1 cellular context compared by ENCODE assay signal in the genomic region with DNA sequence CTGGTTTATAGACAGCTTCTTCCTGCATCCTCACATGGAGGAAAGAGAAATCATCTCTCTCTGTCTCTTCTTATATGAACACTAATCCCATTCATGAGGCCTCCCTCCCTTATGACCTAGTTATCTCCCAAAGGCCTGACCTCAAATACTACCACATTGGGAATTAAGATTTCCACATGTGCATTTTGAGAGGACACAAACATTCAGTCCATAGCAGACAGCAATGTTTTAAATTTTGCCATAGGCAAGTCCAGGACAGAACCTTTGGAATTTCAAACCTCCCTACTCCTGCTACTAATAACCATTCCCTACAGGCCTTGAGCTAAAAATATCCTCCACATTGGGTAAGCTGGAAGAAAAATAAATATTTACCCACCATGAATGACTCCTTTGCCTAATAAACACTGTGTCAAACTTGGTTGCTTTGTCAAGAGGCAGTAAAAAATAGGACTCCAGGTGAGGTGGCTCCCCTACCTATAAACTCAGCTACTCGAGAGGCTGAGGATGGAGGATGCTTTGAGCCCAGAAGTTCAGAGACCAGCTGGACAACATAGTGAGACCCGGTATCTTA.
A peak's percentile ranks its signal among the peaks of the same experiment; 100 is the strongest.
TF ChIP-seq lines count a peak whose summit lies in the region.

No MANE protein-coding gene starts in this region.

TF ChIP-seq in HepG2, 621 proteins besides CTCF, POLR2A, EP300 and RAD21 (continued from another document and continues in another):
- TF ChIP-seq, protein P1, sequence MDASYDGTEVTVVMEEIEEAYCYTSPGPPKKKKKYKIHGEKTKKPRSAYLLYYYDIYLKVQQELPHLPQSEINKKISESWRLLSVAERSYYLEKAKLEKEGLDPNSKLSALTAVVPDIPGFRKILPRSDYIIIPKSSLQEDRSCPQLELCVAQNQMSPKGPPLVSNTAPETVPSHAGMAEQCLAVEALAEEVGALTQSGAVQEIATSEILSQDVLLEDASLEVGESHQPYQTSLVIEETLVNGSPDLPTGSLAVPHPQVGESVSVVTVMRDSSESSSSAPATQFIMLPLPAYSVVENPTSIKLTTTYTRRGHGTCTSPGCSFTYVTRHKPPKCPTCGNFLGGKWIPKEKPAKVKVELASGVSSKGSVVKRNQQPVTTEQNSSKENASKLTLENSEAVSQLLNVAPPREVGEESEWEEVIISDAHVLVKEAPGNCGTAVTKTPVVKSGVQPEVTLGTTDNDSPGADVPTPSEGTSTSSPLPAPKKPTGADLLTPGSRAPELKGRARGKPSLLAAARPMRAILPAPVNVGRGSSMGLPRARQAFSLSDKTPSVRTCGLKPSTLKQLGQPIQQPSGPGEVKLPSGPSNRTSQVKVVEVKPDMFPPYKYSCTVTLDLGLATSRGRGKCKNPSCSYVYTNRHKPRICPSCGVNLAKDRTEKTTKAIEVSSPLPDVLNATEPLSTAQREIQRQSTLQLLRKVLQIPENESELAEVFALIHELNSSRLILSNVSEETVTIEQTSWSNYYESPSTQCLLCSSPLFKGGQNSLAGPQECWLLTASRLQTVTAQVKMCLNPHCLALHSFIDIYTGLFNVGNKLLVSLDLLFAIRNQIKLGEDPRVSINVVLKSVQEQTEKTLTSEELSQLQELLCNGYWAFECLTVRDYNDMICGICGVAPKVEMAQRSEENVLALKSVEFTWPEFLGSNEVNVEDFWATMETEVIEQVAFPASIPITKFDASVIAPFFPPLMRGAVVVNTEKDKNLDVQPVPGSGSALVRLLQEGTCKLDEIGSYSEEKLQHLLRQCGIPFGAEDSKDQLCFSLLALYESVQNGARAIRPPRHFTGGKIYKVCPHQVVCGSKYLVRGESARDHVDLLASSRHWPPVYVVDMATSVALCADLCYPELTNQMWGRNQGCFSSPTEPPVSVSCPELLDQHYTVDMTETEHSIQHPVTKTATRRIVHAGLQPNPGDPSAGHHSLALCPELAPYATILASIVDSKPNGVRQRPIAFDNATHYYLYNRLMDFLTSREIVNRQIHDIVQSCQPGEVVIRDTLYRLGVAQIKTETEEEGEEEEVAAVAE (CRISPR knock-in tag; IDR thresholded peaks at IDR 0.05; ENCODE audit: borderline replicate concordance): no peak
- TF ChIP-seq PCBP1 (IDR thresholded peaks at IDR 0.05; ENCODE audit: borderline replicate concordance, low read depth, low read length): no peak
- no peak for TF ChIP-seq CBX5 (CRISPR knock-in tag; IDR thresholded peaks at IDR 0.05; ENCODE audit: borderline replicate concordance)
- TF ChIP-seq KDM4B (CRISPR knock-in tag; IDR thresholded peaks at IDR 0.05): no peak
- TF ChIP-seq, protein P2, sequence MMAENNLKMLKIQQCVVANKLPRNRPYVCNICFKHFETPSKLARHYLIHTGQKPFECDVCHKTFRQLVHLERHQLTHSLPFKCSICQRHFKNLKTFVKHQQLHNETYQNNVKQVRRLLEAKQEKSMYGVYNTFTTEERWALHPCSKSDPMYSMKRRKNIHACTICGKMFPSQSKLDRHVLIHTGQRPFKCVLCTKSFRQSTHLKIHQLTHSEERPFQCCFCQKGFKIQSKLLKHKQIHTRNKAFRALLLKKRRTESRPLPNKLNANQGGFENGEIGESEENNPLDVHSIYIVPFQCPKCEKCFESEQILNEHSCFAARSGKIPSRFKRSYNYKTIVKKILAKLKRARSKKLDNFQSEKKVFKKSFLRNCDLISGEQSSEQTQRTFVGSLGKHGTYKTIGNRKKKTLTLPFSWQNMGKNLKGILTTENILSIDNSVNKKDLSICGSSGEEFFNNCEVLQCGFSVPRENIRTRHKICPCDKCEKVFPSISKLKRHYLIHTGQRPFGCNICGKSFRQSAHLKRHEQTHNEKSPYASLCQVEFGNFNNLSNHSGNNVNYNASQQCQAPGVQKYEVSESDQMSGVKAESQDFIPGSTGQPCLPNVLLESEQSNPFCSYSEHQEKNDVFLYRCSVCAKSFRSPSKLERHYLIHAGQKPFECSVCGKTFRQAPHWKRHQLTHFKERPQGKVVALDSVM (CRISPR knock-in tag; IDR thresholded peaks at IDR 0.05): peak; percentile 73; the same call in 1 of the 2 replicates
- TF ChIP-seq SOX5 (CRISPR knock-in tag; IDR thresholded peaks at IDR 0.05; ENCODE audit: borderline replicate concordance): peak; percentile 79; the same call in 1 of the 2 replicates
- TF ChIP-seq HIC2 (CRISPR knock-in tag; IDR thresholded peaks at IDR 0.05; ENCODE audit: low read depth): no peak
- no peak for TF ChIP-seq ZNF275 (CRISPR knock-in tag; IDR thresholded peaks at IDR 0.05; ENCODE audit: borderline replicate concordance)
- TF ChIP-seq BORCS8-MEF2B (CRISPR knock-in tag; IDR thresholded peaks at IDR 0.05): no peak
- no peak for TF ChIP-seq HNRNPL (IDR thresholded peaks at IDR 0.05; ENCODE audit: low read depth, low read length)
- no peak for TF ChIP-seq ZBTB38 (CRISPR knock-in tag; IDR thresholded peaks at IDR 0.05)
- no peak for TF ChIP-seq ELK4 (CRISPR knock-in tag; IDR thresholded peaks at IDR 0.05; ENCODE audit: borderline replicate concordance)
- TF ChIP-seq MIER3 (CRISPR knock-in tag; IDR thresholded peaks at IDR 0.05; ENCODE audit: borderline replicate concordance): peak; percentile 53; the same call in 1 of the 2 replicates
- no peak for TF ChIP-seq ZNF33A (CRISPR knock-in tag; IDR thresholded peaks at IDR 0.05; ENCODE audit: borderline replicate concordance)
- TF ChIP-seq XRCC5 (optimal IDR thresholded peaks at IDR 0.05; ENCODE audit: low read length): no peak
- TF ChIP-seq IRF2 (CRISPR knock-in tag; IDR thresholded peaks at IDR 0.05): peak; percentile 66; the same call in 1 of the 2 replicates
- TF ChIP-seq ZNF121 (CRISPR knock-in tag; IDR thresholded peaks at IDR 0.05): peak; percentile 86
- TF ChIP-seq ZSCAN25 (CRISPR knock-in tag; IDR thresholded peaks at IDR 0.05): no peak
- TF ChIP-seq ZSCAN9 (CRISPR knock-in tag; IDR thresholded peaks at IDR 0.05; ENCODE audit: borderline replicate concordance): no peak; the same call in 1 of the 2 replicates
- peak; percentile 76; the same call in 1 of the 2 replicates for TF ChIP-seq CEBPB (IDR thresholded peaks at IDR 0.05; ENCODE audit: borderline replicate concordance, low read depth, low read length)
- no peak for TF ChIP-seq MAFK (conservative IDR thresholded peaks at IDR 0.05 in 1 of 2, IDR thresholded peaks at IDR 0.05 in 1 of 2; ENCODE audit: low read length in 2 of 2)
- no peak for TF ChIP-seq ZSCAN29 (CRISPR knock-in tag; conservative IDR thresholded peaks at IDR 0.05)
- TF ChIP-seq ZNF264 (CRISPR knock-in tag; IDR thresholded peaks at IDR 0.05): no peak
- TF ChIP-seq ZNF431 (CRISPR knock-in tag; IDR thresholded peaks at IDR 0.05; ENCODE audit: borderline replicate concordance, low read depth): no peak; the same call in 1 of the 2 replicates
- peak; percentile 24; the same call in 1 of the 2 replicates for TF ChIP-seq NR2F6 (IDR thresholded peaks at IDR 0.05)
- TF ChIP-seq NR2F6 (CRISPR knock-in tag; IDR thresholded peaks at IDR 0.05): peak; percentile 61; the same call in 1 of the 2 replicates
- TF ChIP-seq, protein P3, sequence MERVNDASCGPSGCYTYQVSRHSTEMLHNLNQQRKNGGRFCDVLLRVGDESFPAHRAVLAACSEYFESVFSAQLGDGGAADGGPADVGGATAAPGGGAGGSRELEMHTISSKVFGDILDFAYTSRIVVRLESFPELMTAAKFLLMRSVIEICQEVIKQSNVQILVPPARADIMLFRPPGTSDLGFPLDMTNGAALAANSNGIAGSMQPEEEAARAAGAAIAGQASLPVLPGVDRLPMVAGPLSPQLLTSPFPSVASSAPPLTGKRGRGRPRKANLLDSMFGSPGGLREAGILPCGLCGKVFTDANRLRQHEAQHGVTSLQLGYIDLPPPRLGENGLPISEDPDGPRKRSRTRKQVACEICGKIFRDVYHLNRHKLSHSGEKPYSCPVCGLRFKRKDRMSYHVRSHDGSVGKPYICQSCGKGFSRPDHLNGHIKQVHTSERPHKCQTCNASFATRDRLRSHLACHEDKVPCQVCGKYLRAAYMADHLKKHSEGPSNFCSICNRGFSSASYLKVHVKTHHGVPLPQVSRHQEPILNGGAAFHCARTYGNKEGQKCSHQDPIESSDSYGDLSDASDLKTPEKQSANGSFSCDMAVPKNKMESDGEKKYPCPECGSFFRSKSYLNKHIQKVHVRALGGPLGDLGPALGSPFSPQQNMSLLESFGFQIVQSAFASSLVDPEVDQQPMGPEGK (CRISPR knock-in tag; IDR thresholded peaks at IDR 0.05): no peak
- no peak for TF ChIP-seq DR1 (CRISPR knock-in tag; IDR thresholded peaks at IDR 0.05)
- TF ChIP-seq, protein P4, sequence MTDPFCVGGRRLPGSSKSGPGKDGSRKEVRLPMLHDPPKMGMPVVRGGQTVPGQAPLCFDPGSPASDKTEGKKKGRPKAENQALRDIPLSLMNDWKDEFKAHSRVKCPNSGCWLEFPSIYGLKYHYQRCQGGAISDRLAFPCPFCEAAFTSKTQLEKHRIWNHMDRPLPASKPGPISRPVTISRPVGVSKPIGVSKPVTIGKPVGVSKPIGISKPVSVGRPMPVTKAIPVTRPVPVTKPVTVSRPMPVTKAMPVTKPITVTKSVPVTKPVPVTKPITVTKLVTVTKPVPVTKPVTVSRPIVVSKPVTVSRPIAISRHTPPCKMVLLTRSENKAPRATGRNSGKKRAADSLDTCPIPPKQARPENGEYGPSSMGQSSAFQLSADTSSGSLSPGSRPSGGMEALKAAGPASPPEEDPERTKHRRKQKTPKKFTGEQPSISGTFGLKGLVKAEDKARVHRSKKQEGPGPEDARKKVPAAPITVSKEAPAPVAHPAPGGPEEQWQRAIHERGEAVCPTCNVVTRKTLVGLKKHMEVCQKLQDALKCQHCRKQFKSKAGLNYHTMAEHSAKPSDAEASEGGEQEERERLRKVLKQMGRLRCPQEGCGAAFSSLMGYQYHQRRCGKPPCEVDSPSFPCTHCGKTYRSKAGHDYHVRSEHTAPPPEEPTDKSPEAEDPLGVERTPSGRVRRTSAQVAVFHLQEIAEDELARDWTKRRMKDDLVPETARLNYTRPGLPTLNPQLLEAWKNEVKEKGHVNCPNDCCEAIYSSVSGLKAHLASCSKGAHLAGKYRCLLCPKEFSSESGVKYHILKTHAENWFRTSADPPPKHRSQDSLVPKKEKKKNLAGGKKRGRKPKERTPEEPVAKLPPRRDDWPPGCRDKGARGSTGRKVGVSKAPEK (CRISPR knock-in tag; IDR thresholded peaks at IDR 0.05; ENCODE audit: borderline replicate concordance): no peak
- TF ChIP-seq GPBP1L1 (CRISPR knock-in tag; IDR thresholded peaks at IDR 0.05): no peak
- TF ChIP-seq PAWR (CRISPR knock-in tag; IDR thresholded peaks at IDR 0.05; ENCODE audit: borderline replicate concordance): no peak
- TF ChIP-seq NFKBIZ (CRISPR knock-in tag; IDR thresholded peaks at IDR 0.05): 0 out of 2 replicates have a peak, but pooled peaks have one; percentile 20
- peak; percentile 70 for TF ChIP-seq MED1 (CRISPR knock-in tag; IDR thresholded peaks at IDR 0.05)
- TF ChIP-seq ZNF430 (CRISPR knock-in tag; IDR thresholded peaks at IDR 0.05): no peak
- TF ChIP-seq MYPOP (CRISPR knock-in tag; IDR thresholded peaks at IDR 0.05): peak; percentile 54; the same call in 1 of the 2 replicates
